ENCODE assay signal across 29 cellular contexts in genomic region chr6:110935171-110935570, GRCh38.
"Had no signal": no experiment of that assay in that cellular context is flagged by ENCODE, and none has a peak within 500 bp of the region (broad histone marks: within the 10 kb centered on the region; RNA-seq: fewer than 3 reads in every experiment).

No MANE protein-coding gene starts in this region.

- H3K27me3 ChIP-seq: stomach, suprapubic skin, testis, thyroid gland, tibial artery, tibial nerve, transverse colon, upper lobe of left lung, upper lobe of right lung, uterus, vagina had no signal

- H3K27ac Mint-ChIP-seq: stimulated activated effector memory CD8-positive, alpha-beta T cell treated with anti-CD3 and anti-CD28 coated beads, Interleukin-12 subunit alpha, Interleukin-12 subunit beta, amount 100 ng/mL, for 72 hours; stimulated activated naive B cell treated with anti-CD40 and anti-IgM and Interleukin-4, amounts not matched to agents 10 μg/mL and 1 μg/mL and 100 μg/mL, for 72 hours; stimulated activated naive CD8-positive, alpha-beta T cell treated with anti-CD3 and anti-CD28 coated beads, Interleukin-15, amount 100 ng/mL, for 72 hours; stimulated activated naive CD8-positive, alpha-beta T cell treated with anti-CD3 and anti-CD28 coated beads, Interleukin-15, Interleukin-2, amounts not matched to agents 100 ng/mL and 50 ng/mL, for 24 hours; type B pancreatic cell had no signal

- H3K4me3 Mint-ChIP-seq: stimulated activated effector memory CD8-positive, alpha-beta T cell treated with anti-CD3 and anti-CD28 coated beads, Interleukin-12 subunit alpha, Interleukin-12 subunit beta, amount 100 ng/mL, for 72 hours; stimulated activated memory B cell treated with anti-CD40 and anti-IgM and Interleukin-4, amounts not matched to agents 10 μg/mL and 1 μg/mL and 100 μg/mL, for 72 hours; stimulated activated naive B cell treated with anti-CD40 and anti-IgM and Interleukin-4, amounts not matched to agents 10 μg/mL and 1 μg/mL and 100 μg/mL, for 72 hours; stimulated activated naive CD8-positive, alpha-beta T cell treated with anti-CD3 and anti-CD28 coated beads, Interleukin-15, amount 100 ng/mL, for 72 hours; stimulated activated naive CD8-positive, alpha-beta T cell treated with anti-CD3 and anti-CD28 coated beads, Interleukin-15, Interleukin-2, amounts not matched to agents 100 ng/mL and 50 ng/mL, for 24 hours; type B pancreatic cell had no signal

- DNase-seq: stimulated activated CD4-positive, alpha-beta T cell treated with anti-CD3 and anti-CD28 coated beads, Interleukin-2, amount 100 ng/mL, for 48 hours; stimulated activated CD4-positive, alpha-beta T cell treated with anti-CD3 and anti-CD28 coated beads, Interleukin-4, amount 100 ng/mL, for 1 hour; stimulated activated CD4-positive, alpha-beta T cell treated with anti-CD3 and anti-CD28 coated beads, Interleukin-4, amount 100 ng/mL, for 24 hours; stimulated activated CD4-positive, alpha-beta T cell treated with anti-CD3 and anti-CD28 coated beads, Interleukin-4, amount 100 ng/mL, for 4 hours; stimulated activated CD8-positive, alpha-beta memory T cell treated with anti-CD3 and anti-CD28 coated beads, Interleukin-4, amount 100 ng/mL, for 48 hours; stimulated activated naive B cell treated with anti-CD40 and anti-IgM and Interleukin-4, amounts not matched to agents 10 μg/mL and 1 μg/mL and 100 μg/mL, for 72 hours; stimulated activated naive CD4-positive, alpha-beta T cell; stimulated activated naive CD4-positive, alpha-beta T cell treated with Interleukin-2 at 50 U/mL for 16 hours; stimulated activated naive CD8-positive, alpha-beta T cell treated with anti-CD3 and anti-CD28 coated beads, Interleukin-15, amount 100 ng/mL, for 72 hours; stimulated activated naive CD8-positive, alpha-beta T cell treated with anti-CD3 and anti-CD28 coated beads, Interleukin-15, Interleukin-2, amounts not matched to agents 100 U/mL and 50 U/mL, for 24 hours; stomach; substantia nigra; testis; thyroid gland; tibial artery; transverse colon; trophoblast cell; upper lobe of left lung; upper lobe of right lung; uterus had no signal

- FAIRE-seq: urothelium cell line had no signal

- H3K36me3 ChIP-seq: stomach, suprapubic skin, thoracic aorta, thyroid gland, tibial artery, tibial nerve, transverse colon, upper lobe of left lung, upper lobe of right lung, uterus, vagina had no signal

- H3K4me3 ChIP-seq: stomach, suprapubic skin, testis, thoracic aorta, thyroid gland, tibial artery, tibial nerve, transverse colon, upper lobe of left lung, upper lobe of right lung, uterus, vagina had no signal

- H3K9me3 Mint-ChIP-seq: stimulated activated effector memory CD8-positive, alpha-beta T cell treated with anti-CD3 and anti-CD28 coated beads, Interleukin-12 subunit alpha, Interleukin-12 subunit beta, amount 100 ng/mL, for 72 hours; stimulated activated memory B cell treated with anti-CD40 and anti-IgM and Interleukin-4, amounts not matched to agents 10 μg/mL and 1 μg/mL and 100 μg/mL, for 72 hours; stimulated activated naive B cell treated with anti-CD40 and anti-IgM and Interleukin-4, amounts not matched to agents 10 μg/mL and 1 μg/mL and 100 μg/mL, for 72 hours; stimulated activated naive CD8-positive, alpha-beta T cell treated with anti-CD3 and anti-CD28 coated beads, Interleukin-15, amount 100 ng/mL, for 72 hours; stimulated activated naive CD8-positive, alpha-beta T cell treated with anti-CD3 and anti-CD28 coated beads, Interleukin-15, Interleukin-2, amounts not matched to agents 100 ng/mL and 50 ng/mL, for 24 hours; type B pancreatic cell had no signal

- H3K27me3 Mint-ChIP-seq: stimulated activated memory B cell treated with anti-CD40 and anti-IgM and Interleukin-4, amounts not matched to agents 10 μg/mL and 1 μg/mL and 100 μg/mL, for 72 hours; stimulated activated naive B cell treated with anti-CD40 and anti-IgM and Interleukin-4, amounts not matched to agents 10 μg/mL and 1 μg/mL and 100 μg/mL, for 72 hours; stimulated activated naive CD8-positive, alpha-beta T cell treated with anti-CD3 and anti-CD28 coated beads, Interleukin-15, amount 100 ng/mL, for 72 hours; stimulated activated naive CD8-positive, alpha-beta T cell treated with anti-CD3 and anti-CD28 coated beads, Interleukin-15, Interleukin-2, amounts not matched to agents 100 ng/mL and 50 ng/mL, for 24 hours; type B pancreatic cell had no signal

- H3K4me1 ChIP-seq: stomach, suprapubic skin, testis, thyroid gland, tibial artery, tibial nerve, transverse colon, upper lobe of left lung, upper lobe of right lung, uterus, vagina had no signal

- ATAC-seq: stimulated activated effector memory CD8-positive, alpha-beta T cell treated with anti-CD3 and anti-CD28 coated beads, Interleukin-12 subunit alpha, Interleukin-12 subunit beta, amount 100 ng/mL, for 72 hours; stimulated activated memory B cell treated with anti-CD40 and anti-IgM and Interleukin-4, amounts not matched to agents 10 μg/mL and 1 μg/mL and 100 μg/mL, for 72 hours; stimulated activated naive CD8-positive, alpha-beta T cell treated with anti-CD3 and anti-CD28 coated beads, Interleukin-15, amount 100 ng/mL, for 72 hours; stimulated activated naive CD8-positive, alpha-beta T cell treated with anti-CD3 and anti-CD28 coated beads, Interleukin-15, Interleukin-2, amounts not matched to agents 100 U/mL and 50 U/mL, for 24 hours; upper lobe of right lung had no signal

- H3K36me3 Mint-ChIP-seq: stimulated activated effector memory CD8-positive, alpha-beta T cell treated with anti-CD3 and anti-CD28 coated beads, Interleukin-12 subunit alpha, Interleukin-12 subunit beta, amount 100 ng/mL, for 72 hours; stimulated activated memory B cell treated with anti-CD40 and anti-IgM and Interleukin-4, amounts not matched to agents 10 μg/mL and 1 μg/mL and 100 μg/mL, for 72 hours; stimulated activated naive B cell treated with anti-CD40 and anti-IgM and Interleukin-4, amounts not matched to agents 10 μg/mL and 1 μg/mL and 100 μg/mL, for 72 hours; type B pancreatic cell had no signal

- H3K9me3 ChIP-seq: stomach, suprapubic skin, testis, thoracic aorta, thyroid gland, tibial artery, tibial nerve, transverse colon, upper lobe of left lung, upper lobe of right lung, uterus, vagina had no signal

- H3K27ac ChIP-seq: stomach, suprapubic skin, testis, thoracic aorta, thyroid gland, tibial artery, tibial nerve, transverse colon, upper lobe of left lung, upper lobe of right lung, uterus, vagina had no signal
